27 cellular contexts compared by ENCODE assay signal in genomic region chr7:138798836-138799235, GRCh38. TPM values are rescaled to one million over a fixed set of nuclear protein-coding genes. Genes with fewer than 3 reads are reported as not detected.
DNase-seq lines count a peak whose midpoint lies in the region; ATAC-seq and TF ChIP-seq lines count a peak whose summit lies in the region.
"Had no signal": no experiment of that assay in that cellular context is flagged by ENCODE, and none has a peak within 500 bp of the region (broad histone marks: within the 10 kb centered on the region; RNA-seq: fewer than 3 reads in every experiment).

No MANE protein-coding gene starts in this region.

- H3K4me1 Mint-ChIP-seq in Calu3 (ENCODE audit: low read depth, unreplicated experiment): peaks cover 51% of the 10 kb centered on the region
- H3K4me1 Mint-ChIP-seq in T-helper 1 cell treated with Interleukin-12 subunit alpha and Interleukin-12 subunit beta and Interleukin-4 antibody, amounts not matched to agents 30 μg/mL and 1 μg/mL, for 36 hours (ENCODE audit: low read depth): peaks cover 27% of the 10 kb centered on the region
- peaks cover 13% of the 10 kb centered on the region for H3K4me1 Mint-ChIP-seq in endodermal cell
- peaks cover 11% of the 10 kb centered on the region for H3K4me1 Mint-ChIP-seq in neural progenitor cell

- H3K9ac ChIP-seq in endodermal cell (ENCODE audit: extremely low read depth, low read length, poor library complexity, severe bottlenecking) (no peak overlapping the region), neural progenitor cell (no peak overlapping the region)

- intact Hi-C loops in Calu3 (cut with micrococcal nuclease; ENCODE audit: unreplicated experiment) (loop anchor here (2.0 to 5.0 kb wide), 2 partner anchors 42 to 66 kb away; no protein-coding TSS in a partner anchor), esophagus squamous epithelium (cut with DNase I) (no loop called here), aorta (cut with DNase I) (no loop called here)

- H3K9me3 Mint-ChIP-seq in Calu3 (ENCODE audit: low read depth, unreplicated experiment) (no peaks in the 10 kb centered on the region), endodermal cell (no peaks in the 10 kb centered on the region), neural progenitor cell (no peaks in the 10 kb centered on the region)
- no peaks in the 10 kb centered on the region for H3K9me3 Mint-ChIP-seq in T-helper 1 cell treated with Interleukin-12 subunit alpha and Interleukin-12 subunit beta and Interleukin-4 antibody, amounts not matched to agents 30 μg/mL and 1 μg/mL, for 36 hours

- BruUV-seq in Calu3 (replicated peaks; lab: Mats Ljungman, UMichigan): no TSS peak

- H3K27ac Mint-ChIP-seq in Calu3 (ENCODE audit: unreplicated experiment) (peak overlapping the region; percentile 18), endodermal cell (no peak overlapping the region), neural progenitor cell (no peak overlapping the region)
- no peak overlapping the region for H3K27ac Mint-ChIP-seq in T-helper 1 cell treated with Interleukin-12 subunit alpha and Interleukin-12 subunit beta and Interleukin-4 antibody, amounts not matched to agents 30 μg/mL and 1 μg/mL, for 36 hours

- no peaks in the 10 kb centered on the region for H3K9me3 ChIP-seq in endodermal cell (ENCODE audit: control insufficient read depth, low read length)
- no peaks in the 10 kb centered on the region for H3K9me3 ChIP-seq in neural progenitor cell (ENCODE audit: low read depth)
- no peaks in the 10 kb centered on the region for H3K9me3 ChIP-seq in esophagus squamous epithelium
- no peaks in the 10 kb centered on the region for H3K9me3 ChIP-seq in aorta (ENCODE audit: control insufficient read depth, low read length)
- H3K9me3 ChIP-seq: BE2C had no signal

- no peak for TF ChIP-seq POLR2A in esophagus squamous epithelium (IDR thresholded peaks at IDR 0.05)

- H3K27ac ChIP-seq in endodermal cell (ENCODE audit: low read depth, low read length): no peak overlapping the region
- no peak overlapping the region for H3K27ac ChIP-seq in neural progenitor cell
- no peak overlapping the region for H3K27ac ChIP-seq in esophagus squamous epithelium
- no peak overlapping the region for H3K27ac ChIP-seq in aorta (ENCODE audit: low read depth in 1 of 2, low read length in 2 of 2)
- H3K27ac ChIP-seq: PC-9, RWPE1 had no signal

- TF ChIP-seq CTCF in Calu3 (IDR thresholded peaks at IDR 0.05; ENCODE audit: unreplicated experiment) (no peak), endodermal cell (conservative IDR thresholded peaks at IDR 0.05) (no peak), neural progenitor cell (IDR thresholded peaks at IDR 0.05) (no peak), foreskin fibroblast (IDR thresholded peaks at IDR 0.05; ENCODE audit: low read depth, low read length) (no peak), esophagus squamous epithelium (IDR thresholded peaks at IDR 0.05) (no peak)

- no peaks in the 10 kb centered on the region for H3K36me3 ChIP-seq in endodermal cell (ENCODE audit: control insufficient read depth, insufficient read depth, low read length)
- no peaks in the 10 kb centered on the region for H3K36me3 ChIP-seq in neural progenitor cell
- no peaks in the 10 kb centered on the region for H3K36me3 ChIP-seq in esophagus squamous epithelium
- H3K36me3 ChIP-seq in aorta (ENCODE audit: control insufficient read depth in 1 of 2, insufficient read depth in 2 of 2, low read length in 1 of 2): no peaks in the 10 kb centered on the region
- H3K36me3 ChIP-seq: BE2C had no signal

- 91 to 100% methylated on average over 2 to 5 of the region's 5 CpGs for WGBS in endodermal cell (ENCODE audit: insufficient coverage in 1 of 2, insufficient read length in 1 of 2), 2 experiments
- WGBS in esophagus squamous epithelium, 2 donors: 45 to 57% methylated on average over 5 of the region's 5 CpGs
- 46 to 56% methylated on average over 5 of the region's 5 CpGs for WGBS in aorta, 2 donors

- H3K4me1 ChIP-seq in endodermal cell (ENCODE audit: control insufficient read depth, insufficient read depth, low read length) (no peaks in the 10 kb centered on the region), neural progenitor cell (no peaks in the 10 kb centered on the region), esophagus squamous epithelium (no peaks in the 10 kb centered on the region), aorta (ENCODE audit: control insufficient read depth in 1 of 2, insufficient read depth in 2 of 2, low read length in 2 of 2) (no peaks in the 10 kb centered on the region)
- H3K4me1 ChIP-seq: BE2C had no signal

- no peak overlapping the region for H3K4me2 ChIP-seq in neural progenitor cell
- H3K4me2 ChIP-seq: PC-9 had no signal

- H3K4me3 Mint-ChIP-seq in Calu3 (ENCODE audit: low read depth, unreplicated experiment) (peak overlapping the region; percentile 65), endodermal cell (peak overlapping the region; percentile 44), neural progenitor cell (peak overlapping the region; percentile 55)
- peak overlapping the region; percentile 52 for H3K4me3 Mint-ChIP-seq in T-helper 1 cell treated with Interleukin-12 subunit alpha and Interleukin-12 subunit beta and Interleukin-4 antibody, amounts not matched to agents 30 μg/mL and 1 μg/mL, for 36 hours

- H3K36me3 Mint-ChIP-seq in Calu3 (ENCODE audit: insufficient read depth, unreplicated experiment) (peaks cover 17% of the 10 kb centered on the region), endodermal cell (ENCODE audit: low read depth) (no peaks in the 10 kb centered on the region), neural progenitor cell (no peaks in the 10 kb centered on the region)
- H3K36me3 Mint-ChIP-seq in T-helper 1 cell treated with Interleukin-12 subunit alpha and Interleukin-12 subunit beta and Interleukin-4 antibody, amounts not matched to agents 30 μg/mL and 1 μg/mL, for 36 hours (ENCODE audit: low read depth): peaks cover 4% of the 10 kb centered on the region

- H3K27me3 ChIP-seq in endodermal cell (ENCODE audit: control insufficient read depth, insufficient read depth, low read length, poor library complexity, severe bottlenecking): no peaks in the 10 kb centered on the region
- H3K27me3 ChIP-seq in neural progenitor cell: peaks cover 8% of the 10 kb centered on the region
- H3K27me3 ChIP-seq in esophagus squamous epithelium: peaks cover 0 to 12% (median 0%) of the 10 kb centered on the region in 4 donors
- no peaks in the 10 kb centered on the region for H3K27me3 ChIP-seq in aorta (ENCODE audit: control insufficient read depth in 1 of 2, insufficient read depth in 2 of 2, low read length in 1 of 2)
- H3K27me3 ChIP-seq: BE2C had no signal

- H3K27me3 Mint-ChIP-seq in Calu3 (ENCODE audit: unreplicated experiment) (no peaks in the 10 kb centered on the region), endodermal cell (ENCODE audit: insufficient read depth) (peaks cover 10% of the 10 kb centered on the region), neural progenitor cell (ENCODE audit: insufficient read depth, low read depth) (peaks cover 5% of the 10 kb centered on the region)
- H3K27me3 Mint-ChIP-seq in T-helper 1 cell treated with Interleukin-12 subunit alpha and Interleukin-12 subunit beta and Interleukin-4 antibody, amounts not matched to agents 30 μg/mL and 1 μg/mL, for 36 hours (ENCODE audit: low read depth): peaks cover 4% of the 10 kb centered on the region

- H3K4me3 ChIP-seq in endodermal cell (ENCODE audit: low read length): no peak overlapping the region
- H3K4me3 ChIP-seq in neural progenitor cell: no peak overlapping the region
- no peak overlapping the region for H3K4me3 ChIP-seq in foreskin fibroblast (ENCODE audit: low read depth in 1 of 2, low read length in 2 of 2)
- H3K4me3 ChIP-seq in esophagus squamous epithelium: no peak overlapping the region
- no peak overlapping the region for H3K4me3 ChIP-seq in aorta (ENCODE audit: low read length in 2 of 2)
- H3K4me3 ChIP-seq: PC-9 had no signal

- no peak for ATAC-seq in aorta (ENCODE audit: low FRiP score)
- ATAC-seq: HepG2 had no signal

- H3F3A ChIP-seq in neural progenitor cell (ENCODE audit: low read depth): no peaks in the 10 kb centered on the region

- peak; percentile 5 for DNase-seq in Calu3
- no peak for DNase-seq in endodermal cell
- no peak for DNase-seq in neural progenitor cell (ENCODE audit: low spot score)
- no peak for DNase-seq in foreskin fibroblast
- DNase-seq in esophagus squamous epithelium (lab: John Stamatoyannopoulos, UW): no peak
- DNase-seq in cerebellar nuclear complex (lab: John Stamatoyannopoulos, UW): no peak
- DNase-seq in aorta: no peak
- DNase-seq: 8988T, ACHN, BE2C, DMS153, DND-41, Kasumi-1, NCI-H1092 treated with DMSO at 0.1 percent for 48 hours, NCI-H1436, NCI-H1930, NCI-H526 treated with DMSO at 0.1 percent for 48 hours, PC-9, SHP77 had no signal

- peak overlapping the region; percentile 37 for H2AFZ ChIP-seq in neural progenitor cell (replicated peaks)
- H2AFZ ChIP-seq: PC-9 had no signal

- H4K20me1 ChIP-seq in neural progenitor cell (ENCODE audit: low read depth): no peaks in the 10 kb centered on the region

- CTCF ChIA-PET in Calu3 (lab: Charles Lee): interaction anchor here (0.7 to 2.9 kb wide), 3 partner anchors 29 to 66 kb away, joined by 3 to 13 read pairs (median 5); no protein-coding TSS in a partner anchor

- no peaks in the 10 kb centered on the region for H3K79me2 ChIP-seq in neural progenitor cell (ENCODE audit: low read depth)

RNA-seq across cellular contexts. Expression of gene ATP6V0A4, which starts 0.8 kb away (rescaled TPM):
- total RNA-seq in Calu3 (2022) (5.6 and 7.7 TPM in 2 replicates), endodermal cell (under 1 TPM; 0.29 to 0.44 TPM), neural progenitor cell (ENCODE audit: low replicate concordance) (0.36 TPM in 1 of 2 replicates, not detected in the other), esophagus squamous epithelium (10 to 100 TPM in 2 of 4 donors, 1 to 10 TPM in 1, under 1 TPM in 1; 0.95 to 11.7 (median 5.6) TPM), aorta (not detected)
- polyA plus RNA-seq in endodermal cell (2013, experiment 1 of 2): 0.46 TPM
- not detected for polyA plus RNA-seq in endodermal cell (2013, experiment 2 of 2)
- not detected for polyA plus RNA-seq in aorta

RNA-seq across cellular contexts. Expression of gene TMEM213, which starts 1.0 kb away (rescaled TPM):
- total RNA-seq in Calu3 (2022) (9.8 and 11.3 TPM in 2 replicates), endodermal cell (not detected), neural progenitor cell (ENCODE audit: low replicate concordance) (not detected in 2 replicates), esophagus squamous epithelium (1 to 10 TPM in 1 of 4 donors, not detected in 3; 1.3 TPM), aorta (not detected)
- not detected for polyA plus RNA-seq in endodermal cell (2013, experiment 1 of 2)
- not detected for polyA plus RNA-seq in endodermal cell (2013, experiment 2 of 2)
- not detected for polyA plus RNA-seq in aorta
- total RNA-seq: H7, HepG2, HT1080, M059J, NCI-H460, PC-9, SK-MEL-5 had no signal
- polyA plus RNA-seq: HepG2 had no signal
